In the genomic region with DNA sequence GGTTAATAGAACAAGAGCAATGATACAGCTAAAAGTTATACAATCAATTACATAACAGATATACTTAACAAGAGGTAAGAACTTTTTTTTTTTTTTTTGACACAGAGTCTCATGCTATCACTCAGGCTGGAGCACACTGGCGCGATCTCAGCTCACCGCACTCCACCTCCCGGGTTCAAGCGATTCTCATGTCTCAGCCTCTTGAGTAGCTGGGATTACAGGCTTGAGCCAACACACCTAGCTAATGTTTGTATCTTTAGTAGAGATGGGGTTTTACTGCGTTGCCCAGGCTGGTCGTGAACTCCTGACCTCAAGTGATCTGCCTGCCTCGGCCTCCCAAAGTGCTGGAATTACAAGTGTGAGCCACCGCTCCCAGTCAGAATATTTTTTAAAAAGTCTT, we compare ENCODE assay signal across 23 cellular contexts. TPM values are rescaled to one million over a fixed set of nuclear protein-coding genes. Genes with fewer than 3 reads are reported as not detected.
DNase-seq lines count a peak whose midpoint lies in the region; ATAC-seq and TF ChIP-seq lines count a peak whose summit lies in the region.
"Had no signal": no experiment of that assay in that cellular context is flagged by ENCODE, and none has a peak within 500 bp of the region (broad histone marks: within the 10 kb centered on the region; RNA-seq: fewer than 3 reads in every experiment).

No MANE protein-coding gene starts in this region.

- H3K18ac ChIP-seq in trophoblast cell (ENCODE audit: low read length): no peak overlapping the region

- H4K8ac ChIP-seq in trophoblast cell (ENCODE audit: low read depth, low read length): no peak overlapping the region

- no peak overlapping the region for H3K4me3 ChIP-seq in trophoblast cell (ENCODE audit: low read depth, low read length)

- no peak overlapping the region for H2AK5ac ChIP-seq in trophoblast cell (ENCODE audit: low read length)

- H3K36me3 Mint-ChIP-seq in T-helper 1 cell treated with Interleukin-12 subunit alpha and Interleukin-12 subunit beta and Interleukin-4 antibody, amounts not matched to agents 30 μg/mL and 1 μg/mL, for 36 hours (ENCODE audit: low read depth): peaks cover 5% of the 10 kb centered on the region
- peaks cover 1 to 3% of the 10 kb centered on the region in 2 donors for H3K36me3 Mint-ChIP-seq in activated T-cell treated with anti-CD3 and anti-CD28 coated beads, Interleukin-2, amount 50 U/mL, for 72 hours (ENCODE audit: insufficient read depth in 2 of 2)
- no peaks in the 10 kb centered on the region for H3K36me3 Mint-ChIP-seq in activated T-cell treated with anti-CD3 and anti-CD28 coated beads, Interleukin-2, amount 50 U/mL, for 4 hours (ENCODE audit: insufficient read depth)
- H3K36me3 Mint-ChIP-seq in HFFc6 (ENCODE audit: low read depth): peaks cover 6% of the 10 kb centered on the region
- H3K36me3 Mint-ChIP-seq: CD4-positive, CD25-positive, alpha-beta regulatory T cell had no signal

- no peak overlapping the region for H2BK120ac ChIP-seq in trophoblast cell (ENCODE audit: insufficient read depth, low read length, poor library complexity)

- no peak for ATAC-seq in activated T-cell treated with anti-CD3 and anti-CD28 coated beads, Interleukin-2, amount 50 U/mL, for 72 hours (replicated peaks in 1 of 2)
- no peak for ATAC-seq in activated T-cell treated with anti-CD3 and anti-CD28 coated beads, Interleukin-2, amount 50 U/mL, for 4 hours

- no peak for TF ChIP-seq CTCF in HFFc6 (IDR thresholded peaks at IDR 0.05)

- H4K12ac ChIP-seq in trophoblast cell (ENCODE audit: low read depth, low read length): no peak overlapping the region

- H2BK12ac ChIP-seq in trophoblast cell (ENCODE audit: low read length): no peak overlapping the region

- H3K36me3 ChIP-seq in trophoblast cell (ENCODE audit: control insufficient read depth in 1 of 2, insufficient read depth in 2 of 2, low read length in 2 of 2): no peaks in the 10 kb centered on the region

- peaks cover under 1% of the 10 kb centered on the region for H3K79me1 ChIP-seq in trophoblast cell (ENCODE audit: low read length)

- no peak overlapping the region for H4K91ac ChIP-seq in trophoblast cell (ENCODE audit: low read depth, low read length)

- no peak overlapping the region for H2BK5ac ChIP-seq in trophoblast cell (ENCODE audit: low read depth, low read length, poor library complexity)

- no peak overlapping the region for H3K9ac ChIP-seq in trophoblast cell (ENCODE audit: low read length)

- no peak overlapping the region for H3K4ac ChIP-seq in trophoblast cell (ENCODE audit: low read depth, low read length)

- peaks cover 36% of the 10 kb centered on the region for H3K4me1 Mint-ChIP-seq in T-helper 1 cell treated with Interleukin-12 subunit alpha and Interleukin-12 subunit beta and Interleukin-4 antibody, amounts not matched to agents 30 μg/mL and 1 μg/mL, for 36 hours (ENCODE audit: low read depth)
- H3K4me1 Mint-ChIP-seq in activated T-cell treated with anti-CD3 and anti-CD28 coated beads, Interleukin-2, amount 50 U/mL, for 72 hours (ENCODE audit: low read depth): peaks cover 65% of the 10 kb centered on the region
- H3K4me1 Mint-ChIP-seq in activated T-cell treated with anti-CD3 and anti-CD28 coated beads, Interleukin-2, amount 50 U/mL, for 4 hours (ENCODE audit: low read depth): peaks cover 54% of the 10 kb centered on the region
- peaks cover 63% of the 10 kb centered on the region for H3K4me1 Mint-ChIP-seq in HFFc6 (ENCODE audit: low read depth)
- H3K4me1 Mint-ChIP-seq: H9 had no signal

- no CpG with 5 or more reads among the region's 9 CpGs for WGBS in trophoblast cell (ENCODE audit: extremely low coverage, insufficient coverage, insufficient read length)

- no peak overlapping the region for H3K23ac ChIP-seq in trophoblast cell (ENCODE audit: low read length)

- H3K4me3 Mint-ChIP-seq in T-helper 1 cell treated with Interleukin-12 subunit alpha and Interleukin-12 subunit beta and Interleukin-4 antibody, amounts not matched to agents 30 μg/mL and 1 μg/mL, for 36 hours: no peak overlapping the region
- peak overlapping the region in 1 of 2 donors; percentile 85 for H3K4me3 Mint-ChIP-seq in activated T-cell treated with anti-CD3 and anti-CD28 coated beads, Interleukin-2, amount 50 U/mL, for 72 hours
- no peak overlapping the region for H3K4me3 Mint-ChIP-seq in activated T-cell treated with anti-CD3 and anti-CD28 coated beads, Interleukin-2, amount 50 U/mL, for 4 hours
- no peak overlapping the region; the same call in 1 of the 2 replicates for H3K4me3 Mint-ChIP-seq in HFFc6
- H3K4me3 Mint-ChIP-seq: H9 had no signal

- peaks cover 0 to 3% of the 10 kb centered on the region in 2 experiments for H3K4me1 ChIP-seq in trophoblast cell (ENCODE audit: control insufficient read depth in 1 of 2, insufficient read depth in 2 of 2, low read length in 2 of 2)

- no peaks in the 10 kb centered on the region for H3K79me2 ChIP-seq in trophoblast cell (ENCODE audit: control insufficient read depth, insufficient read depth, low read length, poor library complexity)

- H3K27ac ChIP-seq in caudate nucleus (ENCODE audit: low read depth, low read length) (peak overlapping the region; percentile 6), trophoblast cell (ENCODE audit: low read depth, low read length) (no peak overlapping the region)
- H3K27ac ChIP-seq: 22Rv1 had no signal

- H3K9me3 Mint-ChIP-seq in T-helper 1 cell treated with Interleukin-12 subunit alpha and Interleukin-12 subunit beta and Interleukin-4 antibody, amounts not matched to agents 30 μg/mL and 1 μg/mL, for 36 hours: peaks cover 7% of the 10 kb centered on the region
- H3K9me3 Mint-ChIP-seq in activated T-cell treated with anti-CD3 and anti-CD28 coated beads, Interleukin-2, amount 50 U/mL, for 72 hours: peaks cover 2% of the 10 kb centered on the region in 2 donors
- H3K9me3 Mint-ChIP-seq in activated T-cell treated with anti-CD3 and anti-CD28 coated beads, Interleukin-2, amount 50 U/mL, for 4 hours: peaks cover 6% of the 10 kb centered on the region
- H3K9me3 Mint-ChIP-seq in HFFc6: no peaks in the 10 kb centered on the region
- H3K9me3 Mint-ChIP-seq: H9 had no signal

- H3K27me3 Mint-ChIP-seq in T-helper 1 cell treated with Interleukin-12 subunit alpha and Interleukin-12 subunit beta and Interleukin-4 antibody, amounts not matched to agents 30 μg/mL and 1 μg/mL, for 36 hours (ENCODE audit: low read depth): no peaks in the 10 kb centered on the region
- no peaks in the 10 kb centered on the region for H3K27me3 Mint-ChIP-seq in activated T-cell treated with anti-CD3 and anti-CD28 coated beads, Interleukin-2, amount 50 U/mL, for 72 hours (ENCODE audit: low read depth)
- H3K27me3 Mint-ChIP-seq in activated T-cell treated with anti-CD3 and anti-CD28 coated beads, Interleukin-2, amount 50 U/mL, for 4 hours (ENCODE audit: low read depth): no peaks in the 10 kb centered on the region
- peaks cover 23% of the 10 kb centered on the region for H3K27me3 Mint-ChIP-seq in HFFc6 (ENCODE audit: insufficient read depth)
- H3K27me3 Mint-ChIP-seq: IgD-negative memory B cell had no signal

- peaks cover 2% of the 10 kb centered on the region for H3K9me3 ChIP-seq in trophoblast cell (ENCODE audit: insufficient read depth, low read depth, low read length)

- no peak overlapping the region for H3K4me2 ChIP-seq in trophoblast cell (ENCODE audit: low read length)

- H3K27me3 ChIP-seq in trophoblast cell (ENCODE audit: insufficient read depth, low read length): no peaks in the 10 kb centered on the region

- H2AFZ ChIP-seq in trophoblast cell (ENCODE audit: insufficient read depth, low read length, poor library complexity): no peak overlapping the region

- no peak for DNase-seq in T-helper 1 cell
- no peak for DNase-seq in activated T-cell treated with anti-CD3 and anti-CD28 coated beads, Interleukin-2, amount 50 U/mL, for 72 hours
- no peak for DNase-seq in activated T-cell treated with anti-CD3 and anti-CD28 coated beads, Interleukin-2, amount 50 U/mL, for 4 hours
- no peak for DNase-seq in HFFc6
- no peak for DNase-seq in caudate nucleus (lab: John Stamatoyannopoulos, UW)
- no peak for DNase-seq in DMS153 (lab: John Stamatoyannopoulos, UW)
- no peak for DNase-seq in trophoblast cell
- DNase-seq: AML-193; CD4-positive, CD25-positive, alpha-beta regulatory T cell; COR-L47; DMS 273 treated with DMSO at 0.1 percent for 48 hours; GDM1; H9; Karpas-422; NCI-H1048; NCI-H1436; NCI-H1930; NCI-H345; NCI-H524 treated with DMSO at 0.1 percent for 48 hours; SHP77 had no signal

- H3K14ac ChIP-seq in trophoblast cell (ENCODE audit: low read length): no peak overlapping the region

- H3K27ac Mint-ChIP-seq in T-helper 1 cell treated with Interleukin-12 subunit alpha and Interleukin-12 subunit beta and Interleukin-4 antibody, amounts not matched to agents 30 μg/mL and 1 μg/mL, for 36 hours: peak overlapping the region; percentile 43
- peak overlapping the region; percentile 92 for H3K27ac Mint-ChIP-seq in activated T-cell treated with anti-CD3 and anti-CD28 coated beads, Interleukin-2, amount 50 U/mL, for 72 hours
- peak overlapping the region; percentile 84 for H3K27ac Mint-ChIP-seq in HFFc6
- H3K27ac Mint-ChIP-seq: H9, IgD-negative memory B cell had no signal

RNA-seq across cellular contexts. Expression of gene GLRX, which starts 48.9 kb away (rescaled TPM):
- total RNA-seq in activated T-cell treated with anti-CD3 and anti-CD28 coated beads, Interleukin-2, amount 50 U/mL, for 72 hours: 10 to 100 TPM; 19.1 to 23.4 TPM
- total RNA-seq in activated T-cell treated with anti-CD3 and anti-CD28 coated beads, Interleukin-2, amount 50 U/mL, for 4 hours: 10 to 100 TPM; 10.1 to 16.3 (median 12.8) TPM
- total RNA-seq in HFFc6 (2021; fragmentation: NEBNext Ultra II Directional; extraction: Animal tissue kit (Norgen Biotek cat#: 25700)): 100 to 1,000 TPM; 139 to 183 (median 150) TPM
- polyA plus RNA-seq in trophoblast cell (2013): 63.7 and 67.6 TPM in 2 replicates

Comparison
In these comparisons a context has a peak if more than half of its experiments do, and no peak if none do; other contexts are left out.
1. RNA of gene GLRX, which starts 48.9 kb away (total RNA-seq): 139 to 183 TPM in HFFc6; 19.1 to 23.4 TPM in activated T-cell treated with anti-CD3 and anti-CD28 coated beads, Interleukin-2, amount 50 U/mL, for 72 hours and 10.1 to 16.3 TPM in activated T-cell treated with anti-CD3 and anti-CD28 coated beads, Interleukin-2, amount 50 U/mL, for 4 hours; every median in the first group is over 4 times any median in the second.
2. Peak in every context shown above with its lines, with median percentiles within 50 percentile points of each other: H3K27ac Mint-ChIP-seq.